Comparison of ENCODE assay signal across 15 cellular contexts in the genomic region with DNA sequence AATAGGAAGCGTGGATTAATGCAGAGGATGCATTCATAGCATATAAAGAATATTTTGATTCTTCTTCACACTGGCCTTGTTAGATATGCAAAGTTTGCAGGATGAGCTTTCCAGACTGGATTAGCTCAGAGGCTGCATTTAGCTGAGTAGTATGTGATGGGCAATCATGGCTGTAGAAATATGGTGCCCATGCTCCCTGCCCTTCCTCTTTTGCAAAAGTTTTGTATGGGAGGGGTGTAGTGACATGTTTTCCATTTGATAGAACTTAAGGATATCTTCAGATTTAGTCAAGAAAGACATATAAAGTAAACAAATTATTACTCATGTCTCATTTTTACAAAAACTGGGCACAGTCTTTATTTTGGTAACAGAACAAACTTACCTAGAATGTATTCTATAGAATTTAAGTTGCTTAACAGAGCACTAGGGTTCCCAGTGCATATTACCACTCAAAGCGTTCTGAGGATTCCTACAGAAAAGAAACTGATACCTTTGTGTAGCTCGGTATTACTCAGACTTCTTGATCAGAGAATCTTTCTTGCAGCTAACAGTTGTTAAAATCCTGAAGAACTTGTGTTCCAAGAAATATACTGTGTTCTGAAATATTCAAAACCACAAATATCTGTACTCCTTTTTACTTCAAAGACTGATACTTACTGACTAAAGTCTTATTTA. TPM values are rescaled to one million over a fixed set of nuclear protein-coding genes. Genes with fewer than 3 reads are reported as not detected.
A peak's percentile ranks its signal among the peaks of the same experiment; 100 is the strongest.
DNase-seq lines count a peak whose midpoint lies in the region; ATAC-seq and TF ChIP-seq lines count a peak whose summit lies in the region.
"Had no signal": no experiment of that assay in that cellular context is flagged by ENCODE, and none has a peak within 500 bp of the region (broad histone marks: within the 10 kb centered on the region; RNA-seq: fewer than 3 reads in every experiment).

No MANE protein-coding gene starts in this region.

- H4K20me1 ChIP-seq in hepatocyte (ENCODE audit: insufficient read depth, poor library complexity, severe bottlenecking), result peaks cover 40% of the 10 kb centered on the region

- H3K4me1 ChIP-seq in hepatocyte (ENCODE audit: insufficient read depth), result no peaks in the 10 kb centered on the region

- no peaks in the 10 kb centered on the region for H3K9me3 ChIP-seq in hepatocyte (ENCODE audit: low read depth)

- no peak overlapping the region for H3K27ac ChIP-seq in hepatocyte

- TF ChIP-seq CTCF in hepatocyte (IDR thresholded peaks at IDR 0.05; ENCODE audit: poor library complexity), result no peak

- H3K27me3 ChIP-seq in hepatocyte, result no peaks in the 10 kb centered on the region

- H3K9me2 ChIP-seq in hepatocyte (replicated peaks; ENCODE audit: insufficient read depth), result no peaks in the 10 kb centered on the region

- H2AFZ ChIP-seq in hepatocyte, result no peak overlapping the region

- no peak for DNase-seq in activated T-cell treated with anti-CD3 and anti-CD28 coated beads, Interleukin-2, amount 50 U/mL, for 4 hours
- no peak for DNase-seq in activated T-cell treated with anti-CD3 and anti-CD28 coated beads, Interleukin-2, amount 50 U/mL, for 48 hours
- no peak for DNase-seq in activated T-helper 1 cell treated with anti-CD3 and anti-CD28 coated beads, Interleukin-12 subunit alpha, Interleukin-12 subunit beta, Interleukin-2, Interleukin-4 antibody, amounts not matched to agents 30 ng/mL and 10 ng/mL and 1 ng/mL, durations not matched to agents 14 hours and 24 hours and 36 hours (ENCODE audit: low spot score)
- no peak for DNase-seq in stimulated activated naive CD8-positive, alpha-beta T cell treated with anti-CD3 and anti-CD28 coated beads, Interleukin-15, Interleukin-2, amounts not matched to agents 100 U/mL and 50 U/mL, for 24 hours
- no peak for DNase-seq in stimulated activated CD4-positive, alpha-beta T cell treated with anti-CD3 and anti-CD28 coated beads, Interleukin-12 subunit alpha, Interleukin-12 subunit beta, amount 100 ng/mL, for 4 hours
- no peak for DNase-seq in hepatocyte (ENCODE audit: low spot score)
- DNase-seq: AML-193, NCI-H1930, NCI-H2171, NCI-H510A, NCI-H82 had no signal

- H3K4me3 Mint-ChIP-seq in activated T-cell treated with anti-CD3 and anti-CD28 coated beads, Interleukin-2, amount 50 U/mL, for 4 hours, result no peak overlapping the region
- no peak overlapping the region for H3K4me3 Mint-ChIP-seq in activated T-helper 1 cell treated with anti-CD3 and anti-CD28 coated beads, Interleukin-12 subunit alpha, Interleukin-12 subunit beta, Interleukin-2, Interleukin-4 antibody, amounts not matched to agents 30 ng/mL and 10 ng/mL and 1 ng/mL, durations not matched to agents 14 hours and 24 hours and 36 hours

- no peak overlapping the region for H3K4me2 ChIP-seq in hepatocyte

- H3K27ac Mint-ChIP-seq in activated T-helper 1 cell treated with anti-CD3 and anti-CD28 coated beads, Interleukin-12 subunit alpha, Interleukin-12 subunit beta, Interleukin-2, Interleukin-4 antibody, amounts not matched to agents 30 ng/mL and 10 ng/mL and 1 ng/mL, durations not matched to agents 14 hours and 24 hours and 36 hours, result peak overlapping the region; percentile 90

- H3K36me3 ChIP-seq in hepatocyte (replicated peaks; ENCODE audit: insufficient read depth, low read depth), result no peaks in the 10 kb centered on the region

- H3K27me3 Mint-ChIP-seq in activated T-cell treated with anti-CD3 and anti-CD28 coated beads, Interleukin-2, amount 50 U/mL, for 4 hours (ENCODE audit: low read depth), result no peaks in the 10 kb centered on the region
- H3K27me3 Mint-ChIP-seq in activated T-helper 1 cell treated with anti-CD3 and anti-CD28 coated beads, Interleukin-12 subunit alpha, Interleukin-12 subunit beta, Interleukin-2, Interleukin-4 antibody, amounts not matched to agents 30 ng/mL and 10 ng/mL and 1 ng/mL, durations not matched to agents 14 hours and 24 hours and 36 hours (ENCODE audit: insufficient read depth), result no peaks in the 10 kb centered on the region

- no peak overlapping the region for H3K4me3 ChIP-seq in hepatocyte

- ATAC-seq in activated T-cell treated with anti-CD3 and anti-CD28 coated beads, Interleukin-2, amount 50 U/mL, for 4 hours, result peak; percentile 80 to 91
- peak; percentile 48 for ATAC-seq in GM21529 (IDR thresholded peaks at IDR 0.05; ENCODE audit: unreplicated experiment)
- ATAC-seq in stimulated activated naive CD8-positive, alpha-beta T cell treated with anti-CD3 and anti-CD28 coated beads, Interleukin-15, Interleukin-2, amounts not matched to agents 100 U/mL and 50 U/mL, for 24 hours, result peak; percentile 61
- no peak for ATAC-seq in GM21737 (IDR thresholded peaks at IDR 0.05; ENCODE audit: unreplicated experiment)
- ATAC-seq: Panc1, Right ventricle myocardium inferior had no signal

- peaks cover 93% of the 10 kb centered on the region for H3K79me2 ChIP-seq in hepatocyte

- H3K4me1 Mint-ChIP-seq in activated T-cell treated with anti-CD3 and anti-CD28 coated beads, Interleukin-2, amount 50 U/mL, for 4 hours (ENCODE audit: low read depth), result peaks cover 30% of the 10 kb centered on the region
- H3K4me1 Mint-ChIP-seq in activated T-helper 1 cell treated with anti-CD3 and anti-CD28 coated beads, Interleukin-12 subunit alpha, Interleukin-12 subunit beta, Interleukin-2, Interleukin-4 antibody, amounts not matched to agents 30 ng/mL and 10 ng/mL and 1 ng/mL, durations not matched to agents 14 hours and 24 hours and 36 hours (ENCODE audit: low read depth), result peaks cover 51% of the 10 kb centered on the region

- 92% methylated on average over 3 of the region's 3 CpGs for WGBS in hepatocyte (ENCODE audit: low lambda C conversion rate, missing lambda C conversion rate)

- peaks cover 40% of the 10 kb centered on the region for H3K36me3 Mint-ChIP-seq in activated T-cell treated with anti-CD3 and anti-CD28 coated beads, Interleukin-2, amount 50 U/mL, for 4 hours (ENCODE audit: insufficient read depth)
- H3K36me3 Mint-ChIP-seq in activated T-helper 1 cell treated with anti-CD3 and anti-CD28 coated beads, Interleukin-12 subunit alpha, Interleukin-12 subunit beta, Interleukin-2, Interleukin-4 antibody, amounts not matched to agents 30 ng/mL and 10 ng/mL and 1 ng/mL, durations not matched to agents 14 hours and 24 hours and 36 hours (ENCODE audit: low read depth), result peaks cover 42% of the 10 kb centered on the region

- no peaks in the 10 kb centered on the region for H3K9me3 Mint-ChIP-seq in activated T-cell treated with anti-CD3 and anti-CD28 coated beads, Interleukin-2, amount 50 U/mL, for 4 hours
- no peaks in the 10 kb centered on the region for H3K9me3 Mint-ChIP-seq in activated T-helper 1 cell treated with anti-CD3 and anti-CD28 coated beads, Interleukin-12 subunit alpha, Interleukin-12 subunit beta, Interleukin-2, Interleukin-4 antibody, amounts not matched to agents 30 ng/mL and 10 ng/mL and 1 ng/mL, durations not matched to agents 14 hours and 24 hours and 36 hours

- intact Hi-C loops in activated T-helper 1 cell treated with anti-CD3 and anti-CD28 coated beads, Interleukin-12 subunit alpha, Interleukin-12 subunit beta, Interleukin-2, Interleukin-4 antibody, amounts not matched to agents 30 ng/mL and 10 ng/mL and 1 ng/mL, durations not matched to agents 14 hours and 24 hours and 36 hours (cut with micrococcal nuclease), result loop anchor here (1.0 kb wide), 1 partner anchor 8 kb away; no protein-coding TSS in a partner anchor

RNA-seq across cellular contexts. Expression of gene GTF3C4, which starts 9.8 kb away (rescaled TPM):
- total RNA-seq in activated T-cell treated with anti-CD3 and anti-CD28 coated beads, Interleukin-2, amount 50 U/mL, for 4 hours, result 10 to 100 TPM; 18.5 to 22.5 (median 22.0) TPM
- 19.3 and 20.1 TPM in 2 replicates for total RNA-seq in activated T-helper 1 cell treated with anti-CD3 and anti-CD28 coated beads, Interleukin-12 subunit alpha, Interleukin-12 subunit beta, Interleukin-2, Interleukin-4 antibody, amounts not matched to agents 30 ng/mL and 10 ng/mL and 1 ng/mL, durations not matched to agents 14 hours and 24 hours and 36 hours
- 16.6 and 19.2 TPM in 2 replicates for total RNA-seq in hepatocyte
- polyA plus RNA-seq in hepatocyte, result 5.7 and 6.1 TPM in 2 replicates

RNA-seq across cellular contexts. Expression of gene DDX31, which starts 10.3 kb away (rescaled TPM):
- 10 to 100 TPM; 41.0 to 44.8 (median 41.3) TPM for total RNA-seq in activated T-cell treated with anti-CD3 and anti-CD28 coated beads, Interleukin-2, amount 50 U/mL, for 4 hours
- 32.1 and 34.1 TPM in 2 replicates for total RNA-seq in activated T-helper 1 cell treated with anti-CD3 and anti-CD28 coated beads, Interleukin-12 subunit alpha, Interleukin-12 subunit beta, Interleukin-2, Interleukin-4 antibody, amounts not matched to agents 30 ng/mL and 10 ng/mL and 1 ng/mL, durations not matched to agents 14 hours and 24 hours and 36 hours
- 10.5 and 13.1 TPM in 2 replicates for total RNA-seq in hepatocyte
- polyA plus RNA-seq in hepatocyte, result 7.3 and 10.5 TPM in 2 replicates
